ENCODE assay signal across 12 cellular contexts in the genomic region with DNA sequence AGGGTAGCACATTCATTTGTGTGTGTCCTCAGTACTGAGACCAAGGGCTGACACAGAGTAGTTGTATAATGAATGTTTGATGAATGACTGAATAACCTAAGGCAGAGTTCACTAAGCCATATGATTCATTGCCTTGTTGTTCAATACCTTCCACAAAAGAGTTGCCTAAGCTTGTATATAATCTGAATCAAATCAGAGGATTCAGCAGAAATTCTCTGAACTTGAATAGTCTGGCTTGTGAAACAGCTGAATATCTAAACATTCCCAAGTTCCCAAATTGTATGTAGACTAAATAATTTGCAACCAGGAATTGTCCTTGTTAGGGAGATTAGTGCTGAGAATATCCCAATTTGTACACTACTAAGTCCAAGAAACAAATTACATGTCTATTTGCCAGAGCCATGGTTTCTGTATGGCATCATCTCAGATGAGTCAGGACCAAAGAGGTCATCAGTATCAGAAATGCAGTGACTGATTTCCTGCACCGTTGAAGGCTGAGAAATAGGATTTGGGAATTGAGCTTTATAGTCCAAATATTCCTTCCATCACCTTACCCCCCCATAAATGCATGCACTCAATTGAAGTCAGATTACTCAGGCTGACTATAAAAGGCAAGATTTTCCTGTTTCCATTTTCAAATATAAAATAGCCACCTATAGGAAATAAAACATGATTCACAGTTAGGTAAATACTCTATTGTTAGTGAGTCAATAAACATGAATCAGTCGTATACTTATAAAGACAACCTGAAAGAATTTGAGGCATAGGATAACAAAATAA.
DNase-seq lines count a peak whose midpoint lies in the region; ATAC-seq and TF ChIP-seq lines count a peak whose summit lies in the region.
"Had no signal": no experiment of that assay in that cellular context is flagged by ENCODE, and none has a peak within 500 bp of the region (broad histone marks: within the 10 kb centered on the region; RNA-seq: fewer than 3 reads in every experiment).

No MANE protein-coding gene starts in this region.

- intact Hi-C loops in CD4-positive, alpha-beta memory T cell (cut with micrococcal nuclease), result no loop called here

- H3K4me1 ChIP-seq in CD4-positive, alpha-beta memory T cell (ENCODE audit: insufficient read depth, low read length), result no peaks in the 10 kb centered on the region

- ATAC-seq in activated naive CD8-positive, alpha-beta T cell treated with anti-CD3 and anti-CD28 coated beads, Interleukin-2, amount 50 U/mL, for 24 hours, result peak; percentile 24
- no peak for ATAC-seq in GM19467 (IDR thresholded peaks at IDR 0.05; ENCODE audit: unreplicated experiment)

- no peak overlapping the region for H3K27ac Mint-ChIP-seq in activated naive CD8-positive, alpha-beta T cell treated with anti-CD3 and anti-CD28 coated beads, Interleukin-2, amount 50 U/mL, for 24 hours
- no peak overlapping the region for H3K27ac Mint-ChIP-seq in activated naive CD8-positive, alpha-beta T cell treated with anti-CD3 and anti-CD28 coated beads for 36 hours
- H3K27ac Mint-ChIP-seq in CD4-positive, alpha-beta memory T cell, result no peak overlapping the region
- H3K27ac Mint-ChIP-seq: CD4-positive, CD25-positive, alpha-beta regulatory T cell had no signal

- CTCF ChIA-PET in CD4-positive, alpha-beta memory T cell (lab: Charles Lee; ENCODE audit: partially characterized antibody), result no interaction called here

- no peak overlapping the region for H3K27ac ChIP-seq in CD4-positive, alpha-beta memory T cell (ENCODE audit: low read depth, low read length)
- H3K27ac ChIP-seq: coronary artery, neutrophil had no signal

- no peaks in the 10 kb centered on the region for H3K36me3 Mint-ChIP-seq in activated naive CD8-positive, alpha-beta T cell treated with anti-CD3 and anti-CD28 coated beads, Interleukin-2, amount 50 U/mL, for 24 hours (ENCODE audit: low read depth)
- H3K36me3 Mint-ChIP-seq in activated naive CD8-positive, alpha-beta T cell treated with anti-CD3 and anti-CD28 coated beads for 36 hours, result peaks cover 4% of the 10 kb centered on the region
- no peaks in the 10 kb centered on the region for H3K36me3 Mint-ChIP-seq in CD4-positive, alpha-beta memory T cell
- H3K36me3 Mint-ChIP-seq: CD4-positive, CD25-positive, alpha-beta regulatory T cell had no signal

- H3K4me3 Mint-ChIP-seq in activated naive CD8-positive, alpha-beta T cell treated with anti-CD3 and anti-CD28 coated beads, Interleukin-2, amount 50 U/mL, for 24 hours, result no peak overlapping the region
- no peak overlapping the region for H3K4me3 Mint-ChIP-seq in activated naive CD8-positive, alpha-beta T cell treated with anti-CD3 and anti-CD28 coated beads for 36 hours
- no peak overlapping the region for H3K4me3 Mint-ChIP-seq in CD4-positive, alpha-beta memory T cell
- H3K4me3 Mint-ChIP-seq: CD4-positive, CD25-positive, alpha-beta regulatory T cell had no signal

- H3K27me3 Mint-ChIP-seq in activated naive CD8-positive, alpha-beta T cell treated with anti-CD3 and anti-CD28 coated beads, Interleukin-2, amount 50 U/mL, for 24 hours, result no peaks in the 10 kb centered on the region
- no peaks in the 10 kb centered on the region for H3K27me3 Mint-ChIP-seq in activated naive CD8-positive, alpha-beta T cell treated with anti-CD3 and anti-CD28 coated beads for 36 hours
- peaks cover 0 to 1% of the 10 kb centered on the region in 2 donors for H3K27me3 Mint-ChIP-seq in CD4-positive, alpha-beta memory T cell
- H3K27me3 Mint-ChIP-seq: CD4-positive, CD25-positive, alpha-beta regulatory T cell had no signal

- TF ChIP-seq CTCF in fibroblast of the aortic adventitia (IDR thresholded peaks at IDR 0.05; ENCODE audit: insufficient read depth, low read length), result no peak

- no peaks in the 10 kb centered on the region for H3K36me3 ChIP-seq in CD4-positive, alpha-beta memory T cell (ENCODE audit: insufficient read depth, low read length)
- H3K36me3 ChIP-seq in H7 (replicated peaks; ENCODE audit: control insufficient read depth, insufficient read depth, low read length), result no peaks in the 10 kb centered on the region
- H3K36me3 ChIP-seq: neutrophil had no signal

- H3K9me3 Mint-ChIP-seq in activated naive CD8-positive, alpha-beta T cell treated with anti-CD3 and anti-CD28 coated beads, Interleukin-2, amount 50 U/mL, for 24 hours, result peaks cover 11% of the 10 kb centered on the region
- H3K9me3 Mint-ChIP-seq in activated naive CD8-positive, alpha-beta T cell treated with anti-CD3 and anti-CD28 coated beads for 36 hours, result peaks cover 8% of the 10 kb centered on the region
- peaks cover 0 to 6% (median 0%) of the 10 kb centered on the region in 8 donors for H3K9me3 Mint-ChIP-seq in CD4-positive, alpha-beta memory T cell

- H3K27me3 ChIP-seq in CD4-positive, alpha-beta memory T cell (ENCODE audit: insufficient read depth, low read length), result no peaks in the 10 kb centered on the region
- no peaks in the 10 kb centered on the region for H3K27me3 ChIP-seq in H7 (ENCODE audit: control insufficient read depth, insufficient read depth, low read length)
- H3K27me3 ChIP-seq: neutrophil had no signal

- peaks cover 5% of the 10 kb centered on the region for H3K4me1 Mint-ChIP-seq in activated naive CD8-positive, alpha-beta T cell treated with anti-CD3 and anti-CD28 coated beads, Interleukin-2, amount 50 U/mL, for 24 hours
- H3K4me1 Mint-ChIP-seq in activated naive CD8-positive, alpha-beta T cell treated with anti-CD3 and anti-CD28 coated beads for 36 hours, result peaks cover 5% of the 10 kb centered on the region
- peaks cover 0 to 1% (median 0%) of the 10 kb centered on the region in 4 donors for H3K4me1 Mint-ChIP-seq in CD4-positive, alpha-beta memory T cell

- no peak for DNase-seq in activated naive CD8-positive, alpha-beta T cell treated with anti-CD3 and anti-CD28 coated beads, Interleukin-2, amount 50 U/mL, for 24 hours
- no peak for DNase-seq in activated naive CD8-positive, alpha-beta T cell treated with anti-CD3 and anti-CD28 coated beads for 36 hours
- peak; percentile 76 for DNase-seq in RPMI7951 (ENCODE audit: low read depth)
- DNase-seq in fibroblast of the aortic adventitia (ENCODE audit: low read depth), result peak; percentile 78
- no peak for DNase-seq in activated CD4-positive, CD25-positive, alpha-beta regulatory T cell treated with anti-CD3 and anti-CD28 coated beads, Interleukin-2, amount 50 U/mL, for 72 hours
- no peak for DNase-seq in CD4-positive, alpha-beta memory T cell
- DNase-seq in H7, result no peak
- DNase-seq: CD4-positive, CD25-positive, alpha-beta regulatory T cell; NCI-H345 had no signal

- H3K4me3 ChIP-seq in fibroblast of the aortic adventitia (ENCODE audit: low read depth, low read length), result no peak overlapping the region
- H3K4me3 ChIP-seq in CD4-positive, alpha-beta memory T cell (ENCODE audit: low read length in 2 of 2), result no peak overlapping the region
- H3K4me3 ChIP-seq in H7 (ENCODE audit: insufficient read depth, low read depth, low read length), result no peak overlapping the region
- H3K4me3 ChIP-seq: coronary artery had no signal

- POLR2A ChIA-PET in CD4-positive, alpha-beta memory T cell (lab: Charles Lee; ENCODE audit: partially characterized antibody), result no interaction called here

- no peaks in the 10 kb centered on the region for H3K9me3 ChIP-seq in CD4-positive, alpha-beta memory T cell (ENCODE audit: control insufficient read depth in 1 of 2, low read length in 2 of 2)
- H3K9me3 ChIP-seq: neutrophil had no signal

Comparison
In these comparisons a context has a peak if more than half of its experiments do, and no peak if none do; other contexts are left out.
1. DNase-seq: peak in RPMI7951 (single experiment) and fibroblast of the aortic adventitia (single experiment); none in activated naive CD8-positive, alpha-beta T cell treated with anti-CD3 and anti-CD28 coated beads, Interleukin-2, amount 50 U/mL, for 24 hours (single experiment), activated naive CD8-positive, alpha-beta T cell treated with anti-CD3 and anti-CD28 coated beads for 36 hours (single experiment), activated CD4-positive, CD25-positive, alpha-beta regulatory T cell treated with anti-CD3 and anti-CD28 coated beads, Interleukin-2, amount 50 U/mL, for 72 hours (single experiment), CD4-positive, alpha-beta memory T cell (0 of 5) and H7 (single experiment).